ENCODE assay signal across 23 cellular contexts in the genomic region with DNA sequence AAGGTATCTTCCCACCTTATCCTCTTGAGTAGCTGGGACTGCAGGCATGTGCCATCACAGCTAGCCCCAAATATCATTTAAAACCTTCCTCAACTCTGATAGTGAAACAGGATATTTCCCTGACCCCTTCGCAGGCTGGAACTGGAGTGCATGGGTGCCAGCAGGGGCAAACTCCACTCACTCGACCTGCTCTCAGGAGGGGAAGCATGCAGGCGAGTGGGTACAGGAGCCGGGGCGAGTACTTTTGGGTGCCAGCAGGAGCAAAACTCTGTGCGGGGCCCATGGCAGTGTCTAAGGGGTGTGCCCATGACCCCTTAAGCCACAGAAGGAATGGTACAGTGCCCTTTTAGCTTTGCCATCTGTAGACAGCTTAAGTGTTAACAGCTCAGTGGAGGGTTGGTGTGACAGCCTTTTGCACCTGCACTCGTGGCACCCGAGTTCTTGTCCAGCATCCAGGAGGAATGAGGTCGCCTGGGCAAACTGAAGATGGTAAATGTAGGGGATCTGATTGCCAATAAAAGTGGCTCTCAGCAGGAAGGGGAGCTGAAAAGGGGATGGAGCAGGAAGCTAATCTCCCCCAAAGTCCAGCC.
"Had no signal": no experiment of that assay in that cellular context is flagged by ENCODE, and none has a peak within 500 bp of the region (broad histone marks: within the 10 kb centered on the region; RNA-seq: fewer than 3 reads in every experiment).

No MANE protein-coding gene starts in this region.

- H3K9me3 ChIP-seq: ascending aorta had no signal

- H3K4me3 ChIP-seq: ascending aorta, K562, SK-N-MC had no signal

- FAIRE-seq: K562 had no signal

- H3K27ac ChIP-seq: ascending aorta, SK-N-MC, WERI-Rb-1 had no signal

- DNase-seq: activated CD4-positive, alpha-beta memory T cell treated with anti-CD3 and anti-CD28 coated beads, Interleukin-2, amount 10 ng/mL, durations not matched to agents 7 days and 5 days; activated CD4-positive, alpha-beta T cell treated with anti-CD3 and anti-CD28 coated beads for 36 hours; activated CD4-positive, alpha-beta T cell treated with anti-CD3 and anti-CD28 coated beads, Interleukin-2, amount 50 U/mL, for 1 hour; activated CD8-positive, alpha-beta memory T cell treated with anti-CD3 and anti-CD28 coated beads, Interleukin-2, amount 50 U/mL, for 4 hours; activated naive CD4-positive, alpha-beta T cell treated with anti-CD3 and anti-CD28 coated beads, Interleukin-2, amount 50 U/mL, for 16 hours; NCI-H1092; NCI-H1417; NCI-H1694; NCI-H2029; NCI-H345; NCI-H510A; NCI-H69; NK-92 treated with Interleukin-12 subunit alpha and Interleukin-12 subunit beta, amount 100 ng/mL, for 24 hours; RPMI8226; T-cell; T-helper 2 cell; WERI-Rb-1 had no signal

- H3K27ac Mint-ChIP-seq: activated CD4-positive, alpha-beta memory T cell treated with anti-CD3 and anti-CD28 coated beads, Interleukin-2, amount 10 ng/mL, durations not matched to agents 7 days and 5 days; activated CD4-positive, alpha-beta T cell treated with anti-CD3 and anti-CD28 coated beads for 36 hours; brain; T-cell had no signal

- ATAC-seq: activated CD4-positive, alpha-beta T cell treated with anti-CD3 and anti-CD28 coated beads for 36 hours; K562; Panc1; Right ventricle myocardium inferior; T-cell had no signal

- H3K27me3 ChIP-seq: ascending aorta had no signal

- H3K9me3 Mint-ChIP-seq: activated CD4-positive, alpha-beta memory T cell treated with anti-CD3 and anti-CD28 coated beads, Interleukin-2, amount 10 ng/mL, durations not matched to agents 7 days and 5 days; T-cell had no signal

- H3K36me3 ChIP-seq: ascending aorta, WERI-Rb-1 had no signal
